Comparison of ENCODE assay signal across 8 cellular contexts in genomic region chr22:31488988-31489617, GRCh38. TPM values are rescaled to one million over a fixed set of nuclear protein-coding genes. Genes with fewer than 3 reads are reported as not detected.
DNase-seq lines count a peak whose midpoint lies in the region; ATAC-seq, FAIRE-seq and TF ChIP-seq lines count a peak whose summit lies in the region.

No MANE protein-coding gene starts in this region.

- FAIRE-seq in small intestine (lab: Jason Lieb, UNC) = no peak

- H3K27me3 ChIP-seq in SU-DHL-6 (ENCODE audit: low read length) (no peaks in the 10 kb centered on the region), brain microvascular endothelial cell (replicated peaks) (no peaks in the 10 kb centered on the region), iPS-20b (ENCODE audit: insufficient read depth, low read length) (peaks cover 7% of the 10 kb centered on the region; the same call in 1 of the 2 replicates), small intestine (ENCODE audit: control insufficient read depth in 2 of 2, insufficient read depth in 2 of 2, low read length in 2 of 2) (no peaks in the 10 kb centered on the region)

- in situ Hi-C loops in brain microvascular endothelial cell (cut with HindIII; ENCODE audit: low pct_ligation_motif_present, low sequenced_read_pairs) = no loop called here

- H3K4me2 ChIP-seq in SU-DHL-6 (ENCODE audit: low read depth, low read length, poor library complexity, severe bottlenecking) = peak overlapping the region; percentile 78

- peaks cover 34% of the 10 kb centered on the region for H3K79me2 ChIP-seq in SU-DHL-6 (ENCODE audit: insufficient read depth, low read length)

- 0 to 1% (median 1%) methylated on average over 33 to 61 of the region's 61 CpGs for WGBS in small intestine, 3 donors

- TF ChIP-seq CTCF in SU-DHL-6 (IDR thresholded peaks at IDR 0.05; ENCODE audit: insufficient read depth, low read length, poor library complexity, severe bottlenecking) = no peak
- TF ChIP-seq CTCF in brain microvascular endothelial cell (IDR thresholded peaks at IDR 0.05; ENCODE audit: low read depth, low read length, missing control alignments) = no peak

- H3K4me1 ChIP-seq in iPS-20b (ENCODE audit: insufficient read depth, low read length) (peaks cover 13% of the 10 kb centered on the region), small intestine (ENCODE audit: control insufficient read depth in 2 of 2, insufficient read depth in 1 of 2, low read depth in 1 of 2, low read length in 1 of 2) (peaks cover 2% of the 10 kb centered on the region in 2 donors)

- H3K9me3 ChIP-seq in SU-DHL-6 (ENCODE audit: insufficient read depth, low read length) (no peaks in the 10 kb centered on the region), iPS-20b (ENCODE audit: insufficient read depth, low read depth, low read length) (no peaks in the 10 kb centered on the region), small intestine (ENCODE audit: control insufficient read depth, low read depth) (no peaks in the 10 kb centered on the region)

- H3K36me3 ChIP-seq in SU-DHL-6 (ENCODE audit: low read length) = peaks cover 6% of the 10 kb centered on the region
- H3K36me3 ChIP-seq in brain microvascular endothelial cell (replicated peaks) = peaks cover 30% of the 10 kb centered on the region
- H3K36me3 ChIP-seq in iPS-20b (ENCODE audit: insufficient read depth, low read depth, low read length) = peaks cover 34% of the 10 kb centered on the region
- no peaks in the 10 kb centered on the region for H3K36me3 ChIP-seq in small intestine (ENCODE audit: control insufficient read depth in 2 of 2, insufficient read depth in 2 of 2, low read length in 2 of 2)

- DNase-seq in SHP77 (lab: John Stamatoyannopoulos, UW) (peak; percentile 0 to 37), SHP77 treated with DMSO at 0.1 percent for 48 hours (lab: John Stamatoyannopoulos, UW) (no peak), brain microvascular endothelial cell (peak; percentile 9), small intestine (peak; percentile 32), mucosa of gallbladder (ENCODE audit: low spot score) (no peak)

- H3K27ac ChIP-seq in SU-DHL-6 (ENCODE audit: low read depth, low read length) = peak overlapping the region; percentile 92
- H3K27ac ChIP-seq in brain microvascular endothelial cell = peak overlapping the region; percentile 100
- H3K27ac ChIP-seq in iPS-20b (ENCODE audit: low read length) = no peak overlapping the region
- H3K27ac ChIP-seq in small intestine (ENCODE audit: low read depth in 1 of 2, low read length in 1 of 2) = peak overlapping the region; percentile 83 to 98

- peak overlapping the region; percentile 89 for H3K9ac ChIP-seq in SU-DHL-6 (ENCODE audit: low read length)
- H3K9ac ChIP-seq in iPS-20b (ENCODE audit: low read depth, low read length) = peak overlapping the region; percentile 66; the same call in 1 of the 2 replicates

- peak overlapping the region; percentile 62 for H3K4me3 ChIP-seq in SU-DHL-6 (ENCODE audit: insufficient read depth, low read length, poor library complexity, severe bottlenecking)
- H3K4me3 ChIP-seq in brain microvascular endothelial cell (ENCODE audit: low read depth, low read length) = peak overlapping the region; percentile 85
- H3K4me3 ChIP-seq in iPS-20b (ENCODE audit: low read length) = peak overlapping the region; percentile 82
- peak overlapping the region; percentile 89 to 97 for H3K4me3 ChIP-seq in small intestine (ENCODE audit: low read depth in 1 of 2, low read length in 2 of 2)

- H3K9me2 ChIP-seq in SU-DHL-6 (replicated peaks; ENCODE audit: insufficient read depth, low read length) = no peaks in the 10 kb centered on the region

- peaks cover 36% of the 10 kb centered on the region for H3F3A ChIP-seq in SU-DHL-6 (ENCODE audit: insufficient read depth)

- peak; percentile 9 for ATAC-seq in HG02973 (IDR thresholded peaks at IDR 0.05; ENCODE audit: unreplicated experiment)

- no peak overlapping the region for H2AFZ ChIP-seq in SU-DHL-6 (ENCODE audit: low read depth, low read length, severe bottlenecking)

- no peaks in the 10 kb centered on the region for H4K20me1 ChIP-seq in SU-DHL-6 (ENCODE audit: low read depth, low read length)

RNA-seq across cellular contexts. Expression of gene EIF4ENIF1, which starts 0.5 kb away (rescaled TPM):
- polyA plus RNA-seq in small intestine = 1 to 10 TPM; 8.1 to 9.4 (median 8.7) TPM
- 24.5 TPM for total RNA-seq in mucosa of gallbladder

RNA-seq across cellular contexts. Expression of gene SFI1, which starts 7.2 kb away (rescaled TPM):
- 100 to 1,000 TPM in 2 of 3 donors, 10 to 100 TPM in 1; 21.5 to 174 (median 118) TPM for polyA plus RNA-seq in small intestine
- 74.5 TPM for total RNA-seq in mucosa of gallbladder

Comparison
In these comparisons a context has a peak if more than half of its experiments do, and no peak if none do; other contexts are left out.
1. DNase-seq: peak in SHP77 (2 of 2), brain microvascular endothelial cell (single experiment) and small intestine (single experiment); none in SHP77 treated with DMSO at 0.1 percent for 48 hours (single experiment) and mucosa of gallbladder (single experiment).
2. Peak in every context shown above with its lines, with median percentiles within 50 percentile points of each other: H3K4me3 ChIP-seq.